27 cellular contexts compared by ENCODE assay signal in genomic region chr11:33125025-33125424, GRCh38.
"Had no signal": no experiment of that assay in that cellular context is flagged by ENCODE, and none has a peak within 500 bp of the region (broad histone marks: within the 10 kb centered on the region; RNA-seq: fewer than 3 reads in every experiment).

No MANE protein-coding gene starts in this region.

- H3K27me3 Mint-ChIP-seq: IgD-negative memory B cell had no signal

- H3K27me3 ChIP-seq: SJSA1 had no signal

- H3K9ac ChIP-seq: KMS-11 had no signal

- H3K9me3 Mint-ChIP-seq: IgD-negative memory B cell had no signal

- H3K4me3 ChIP-seq: K562, SJSA1, SK-N-MC had no signal

- H3K9me3 ChIP-seq: SJSA1 had no signal

- H3K4me1 ChIP-seq: SJSA1 had no signal

- H3K27ac Mint-ChIP-seq: IgD-negative memory B cell had no signal

- H3K4me3 Mint-ChIP-seq: IgD-negative memory B cell had no signal

- FAIRE-seq: K562, RCC 7860 had no signal

- DNase-seq: Kasumi-1, MM.1S, MV-4-11, NCI-H1048, NCI-H1105, NCI-H1417, NCI-H1436 treated with DMSO at 0.1 percent for 48 hours, NCI-H1694, NCI-H187 treated with DMSO at 0.1 percent for 48 hours, NCI-H2029 treated with DMSO at 0.1 percent for 48 hours, NCI-H2171 treated with DMSO at 0.1 percent for 48 hours, NCI-H226, NCI-H446, NCI-H510A, NCI-H524 treated with DMSO at 0.1 percent for 48 hours, NCI-H69, NCI-H774, Right ventricle myocardium superior, RPMI8226, SIG-M5 had no signal

- H3K27ac ChIP-seq: HL-60, KMS-11, SJSA1, SK-N-MC had no signal

- H3K4me2 ChIP-seq: KMS-11 had no signal
